1 cellular context compared by ENCODE assay signal in genomic region chr19:48632286-48632685, GRCh38.
TF ChIP-seq lines count a peak whose summit lies in the region.

No MANE protein-coding gene starts in this region.

TF ChIP-seq in HepG2, 621 proteins besides CTCF, POLR2A, EP300 and RAD21:
- 0 out of 2 replicates have a peak, but pooled peaks have one; percentile 0 for TF ChIP-seq POGZ (CRISPR knock-in tag; IDR thresholded peaks at IDR 0.05)
